In the genomic region with DNA sequence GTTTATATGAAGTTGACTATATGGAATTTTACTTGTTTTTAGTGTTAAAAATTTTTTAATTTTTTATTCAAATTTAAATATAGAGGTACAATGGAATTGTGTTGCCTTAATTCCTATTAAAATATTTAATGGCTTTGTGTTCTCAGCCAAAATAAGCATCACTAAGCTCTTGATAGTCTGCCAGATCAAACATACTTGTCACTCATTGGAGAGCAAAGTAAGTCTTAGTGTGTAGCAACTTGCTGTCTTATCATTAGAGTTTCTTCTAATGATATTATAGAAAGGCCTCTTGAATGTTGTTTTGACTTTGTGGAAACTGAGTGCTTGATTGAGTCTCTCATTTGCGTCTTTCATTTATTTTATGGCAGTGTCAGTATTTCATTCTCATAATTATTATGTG, we compare ENCODE assay signal across 22 cellular contexts.
"Had no signal": no experiment of that assay in that cellular context is flagged by ENCODE, and none has a peak within 500 bp of the region (broad histone marks: within the 10 kb centered on the region; RNA-seq: fewer than 3 reads in every experiment).

No MANE protein-coding gene starts in this region.

- H3K4me3 Mint-ChIP-seq: activated naive CD4-positive, alpha-beta T cell treated with anti-CD3 and anti-CD28 coated beads, Interleukin-2, amount 10 ng/mL, durations not matched to agents 7 days and 5 days; central memory CD8-positive, alpha-beta T cell; nephron had no signal

- H3K9me3 ChIP-seq: adrenal gland, body of pancreas, right atrium auricular region, transverse colon, vagina had no signal

- DNase-seq: activated CD4-positive, alpha-beta T cell treated with anti-CD3 and anti-CD28 coated beads, Interleukin-2, amount 50 U/mL, for 4 hours; activated CD4-positive, CD25-positive, alpha-beta regulatory T cell treated with anti-CD3 and anti-CD28 coated beads, Interleukin-2, amount 50 U/mL, for 72 hours; activated naive CD4-positive, alpha-beta T cell treated with anti-CD3 and anti-CD28 coated beads, Interleukin-2, amount 10 ng/mL, durations not matched to agents 7 days and 5 days; body of pancreas; cortex of kidney; effector CD4-positive, alpha-beta T cell; glutamatergic neuron; hypothalamus; kidney glomerular epithelial cell; occipital lobe; stimulated activated CD4-positive, alpha-beta T cell treated with anti-CD3 and anti-CD28 coated beads, Interleukin-4, amount 100 ng/mL, for 24 hours; stimulated activated naive CD8-positive, alpha-beta T cell treated with anti-CD3 and anti-CD28 coated beads, Interleukin-15, Interleukin-2, amounts not matched to agents 100 U/mL and 50 U/mL, for 24 hours; T-helper 1 cell; T1000; transverse colon had no signal

- H3K4me3 ChIP-seq: adrenal gland, body of pancreas, right atrium auricular region, skin epidermis, transverse colon, vagina had no signal

- H3K4me1 Mint-ChIP-seq: nephron had no signal

- H3K27me3 Mint-ChIP-seq: activated naive CD4-positive, alpha-beta T cell treated with anti-CD3 and anti-CD28 coated beads, Interleukin-2, amount 10 ng/mL, durations not matched to agents 7 days and 5 days; central memory CD8-positive, alpha-beta T cell; progenitor cell of endocrine pancreas had no signal

- H3K27ac ChIP-seq: adrenal gland, body of pancreas, right atrium auricular region, skin epidermis, transverse colon, vagina had no signal

- H3K27me3 ChIP-seq: adrenal gland, body of pancreas, right atrium auricular region, transverse colon, vagina had no signal

- ATAC-seq: body of pancreas; stimulated activated naive CD8-positive, alpha-beta T cell treated with anti-CD3 and anti-CD28 coated beads, Interleukin-15, Interleukin-2, amounts not matched to agents 100 U/mL and 50 U/mL, for 24 hours had no signal

- H3K4me1 ChIP-seq: adrenal gland, body of pancreas, right atrium auricular region, transverse colon, vagina had no signal

- H3K9me3 Mint-ChIP-seq: activated naive CD4-positive, alpha-beta T cell treated with anti-CD3 and anti-CD28 coated beads, Interleukin-2, amount 10 ng/mL, durations not matched to agents 7 days and 5 days; central memory CD8-positive, alpha-beta T cell; nephron had no signal
